8 cellular contexts compared by ENCODE assay signal in the genomic region with DNA sequence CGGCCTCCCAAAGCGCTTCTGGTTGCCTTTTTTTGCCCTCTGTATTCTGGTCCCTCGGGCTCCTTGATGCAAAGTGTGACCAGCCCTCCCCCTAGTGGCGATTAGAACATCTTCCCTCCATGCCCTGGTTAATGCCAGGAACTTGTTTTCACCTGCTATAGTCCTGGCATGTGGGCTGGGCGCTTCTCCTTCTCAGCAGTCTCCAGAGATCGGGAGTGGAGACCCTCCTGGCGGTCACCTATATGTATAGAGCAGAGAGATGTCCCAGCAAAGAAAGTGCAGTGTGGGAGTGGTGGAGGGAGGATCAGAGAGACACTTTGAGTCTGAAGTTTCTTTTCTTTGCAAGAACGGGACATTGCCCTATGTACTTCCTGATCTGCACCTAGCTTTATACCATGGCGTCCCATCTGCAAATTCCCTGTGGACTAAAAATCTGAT.
DNase-seq lines count a peak whose midpoint lies in the region; ATAC-seq and TF ChIP-seq lines count a peak whose summit lies in the region.

No MANE protein-coding gene starts in this region.

- H3K36me3 ChIP-seq in DOHH2 (ENCODE audit: control insufficient read depth, low read length): no peaks in the 10 kb centered on the region
- no peaks in the 10 kb centered on the region for H3K36me3 ChIP-seq in osteoblast (ENCODE audit: insufficient read depth, low read length)
- no peaks in the 10 kb centered on the region for H3K36me3 ChIP-seq in vagina

- H2AFZ ChIP-seq in osteoblast (ENCODE audit: low read length): no peak overlapping the region

- H3K4me2 ChIP-seq in DOHH2 (ENCODE audit: low read length) (peak overlapping the region; percentile 31; the same call in 1 of the 2 replicates), osteoblast (ENCODE audit: insufficient read depth, low read length) (no peak overlapping the region)

- no peak for TF ChIP-seq POLR2A in vagina (IDR thresholded peaks at IDR 0.05)

- intact Hi-C loops in vagina (cut with DNase I): no loop called here

- H3K27me3 ChIP-seq in DOHH2 (ENCODE audit: control insufficient read depth, low read length) (no peaks in the 10 kb centered on the region), osteoblast (ENCODE audit: insufficient read depth, low read length) (no peaks in the 10 kb centered on the region), vagina (no peaks in the 10 kb centered on the region)

- H3K9me2 ChIP-seq in DOHH2 (replicated peaks; ENCODE audit: control insufficient read depth, low read length): no peaks in the 10 kb centered on the region

- DNase-seq in NOMO-1 treated with DMSO at 0.1 percent for 48 hours (lab: John Stamatoyannopoulos, UW; ENCODE audit: unreplicated experiment) (peak; percentile 77), activated T-cell treated with anti-CD3 and anti-CD28 coated beads for 48 hours (ENCODE audit: low read depth) (peak; percentile 30), fibroblast of the aortic adventitia (ENCODE audit: low read depth) (peak; percentile 72), osteoblast (ENCODE audit: insufficient read length, low spot score, missing footprints) (no peak), vagina (ENCODE audit: extremely low spot score in 2 of 2) (no peak)

- H3K4me1 ChIP-seq in DOHH2 (ENCODE audit: control insufficient read depth, low read length) (peaks cover 3% of the 10 kb centered on the region; the same call in 1 of the 2 replicates), osteoblast (ENCODE audit: insufficient read depth, low read length) (no peaks in the 10 kb centered on the region), vagina (no peaks in the 10 kb centered on the region)

- TF ChIP-seq CTCF in DOHH2 (IDR thresholded peaks at IDR 0.05; ENCODE audit: low read depth, low read length, poor library complexity, severe bottlenecking): peak; percentile 80
- peak; percentile 77 for TF ChIP-seq CTCF in fibroblast of the aortic adventitia (IDR thresholded peaks at IDR 0.05; ENCODE audit: insufficient read depth, low read length)
- peak; percentile 60 for TF ChIP-seq CTCF in osteoblast (IDR thresholded peaks at IDR 0.05; ENCODE audit: extremely low read depth, low read depth, low read length)
- peak; percentile 44 to 73 (median 51) for TF ChIP-seq CTCF in vagina (IDR thresholded peaks at IDR 0.05)

- H3K9me3 ChIP-seq in DOHH2 (ENCODE audit: control insufficient read depth, insufficient read depth, low read length) (no peaks in the 10 kb centered on the region), osteoblast (ENCODE audit: low read depth, low read length) (no peaks in the 10 kb centered on the region), vagina (no peaks in the 10 kb centered on the region)

- no peak overlapping the region for H3K4me3 ChIP-seq in DOHH2 (ENCODE audit: low read length)
- H3K4me3 ChIP-seq in fibroblast of the aortic adventitia (ENCODE audit: low read depth, low read length): no peak overlapping the region
- H3K4me3 ChIP-seq in osteoblast (ENCODE audit: insufficient read depth, low read length): no peak overlapping the region
- no peak overlapping the region for H3K4me3 ChIP-seq in vagina

- H4K20me1 ChIP-seq in DOHH2 (ENCODE audit: control insufficient read depth, insufficient read depth, low read depth, low read length) (no peaks in the 10 kb centered on the region), osteoblast (ENCODE audit: insufficient read depth, low read length) (no peaks in the 10 kb centered on the region)

- ATAC-seq in GM21381 (IDR thresholded peaks at IDR 0.05; ENCODE audit: unreplicated experiment) (peak; percentile 95), HG03565 (IDR thresholded peaks at IDR 0.05; ENCODE audit: unreplicated experiment) (peak; percentile 93)

- H3K79me2 ChIP-seq in DOHH2 (ENCODE audit: control insufficient read depth, low read length) (no peaks in the 10 kb centered on the region), osteoblast (ENCODE audit: insufficient read depth, low read length) (no peaks in the 10 kb centered on the region)

- H3F3A ChIP-seq in DOHH2 (ENCODE audit: control insufficient read depth, insufficient read depth): no peaks in the 10 kb centered on the region

- no peak overlapping the region for H3K27ac ChIP-seq in DOHH2 (ENCODE audit: low read depth, low read length)
- no peak overlapping the region for H3K27ac ChIP-seq in osteoblast (ENCODE audit: low read depth, low read length)
- no peak overlapping the region for H3K27ac ChIP-seq in vagina

Comparison
In these comparisons a context has a peak if more than half of its experiments do, and no peak if none do; other contexts are left out.
1. DNase-seq: peak in NOMO-1 treated with DMSO at 0.1 percent for 48 hours (single experiment), activated T-cell treated with anti-CD3 and anti-CD28 coated beads for 48 hours (single experiment) and fibroblast of the aortic adventitia (single experiment); none in osteoblast (single experiment) and vagina (0 of 2).
2. Peak in every context shown above with its lines, with median percentiles within 50 percentile points of each other: CTCF ChIP-seq.